Comparison of ENCODE assay signal across 8 cellular contexts in the genomic region with DNA sequence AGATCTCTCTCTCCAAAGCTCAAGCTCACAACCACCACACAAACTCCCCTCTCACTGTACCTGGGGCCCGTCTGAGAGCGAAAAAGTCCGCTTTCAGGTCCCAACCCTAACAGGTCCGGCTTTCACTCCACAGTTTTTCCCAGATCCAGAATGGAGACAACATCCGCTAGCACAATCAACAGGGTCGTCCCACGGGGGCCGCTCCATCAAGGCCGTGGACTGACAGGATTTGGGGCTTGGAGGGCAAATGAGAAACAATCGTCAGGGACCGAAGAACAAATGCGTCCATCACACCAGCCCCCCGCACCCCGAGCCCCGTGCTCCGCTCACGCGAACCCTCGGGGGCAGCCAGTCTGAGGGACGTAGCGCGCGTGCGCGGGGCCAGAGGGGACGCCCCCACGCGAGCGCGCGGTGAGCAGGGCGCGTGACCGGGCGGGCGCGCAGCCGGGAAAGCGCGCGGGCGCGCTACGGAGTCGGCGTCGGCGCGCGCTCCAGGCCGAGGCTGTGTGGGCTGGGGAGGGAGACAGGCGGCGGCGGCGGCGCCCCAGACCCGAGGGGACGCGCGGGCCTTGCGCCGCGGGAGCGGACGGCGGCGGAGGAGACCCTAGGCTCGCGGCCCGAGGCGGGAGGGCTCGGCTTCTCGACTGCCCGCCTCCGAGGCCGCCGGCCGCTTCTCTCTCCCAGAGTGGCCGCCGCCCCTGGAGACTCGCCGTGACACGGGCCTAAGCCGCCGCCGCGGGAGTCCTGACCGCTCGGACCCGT. TPM values are rescaled to one million over a fixed set of nuclear protein-coding genes. Genes with fewer than 3 reads are reported as not detected.
DNase-seq lines count a peak whose midpoint lies in the region; ATAC-seq, FAIRE-seq and TF ChIP-seq lines count a peak whose summit lies in the region.

SLK (plus strand) TSS at position 470 of the 762 bp plus-strand sequence. CDS start 606 bp downstream, outside the sequence.

- peak within 1 kb of the TSS; percentile 54 for H3K27ac ChIP-seq in ACC112 (ENCODE audit: low read depth, low read length)
- peak within 1 kb of the TSS; percentile 96 to 97 for H3K27ac ChIP-seq in kidney (ENCODE audit: low read depth in 2 of 2, low read length in 2 of 2)

- H3K4me1 ChIP-seq in ACC112 (ENCODE audit: control insufficient read depth, insufficient read depth, low read length, unreplicated experiment), result peaks cover 8% of the 10 kb centered on the region
- peaks cover 3 to 14% of the 10 kb centered on the region in 2 donors for H3K4me1 ChIP-seq in kidney (ENCODE audit: control insufficient read depth in 1 of 2, insufficient read depth in 1 of 2, low read depth in 1 of 2, low read length in 2 of 2)

- H3K79me2 ChIP-seq in ACC112 (ENCODE audit: control insufficient read depth, insufficient read depth, low read length, unreplicated experiment), result peaks cover 44% of the 10 kb centered on the region

- no peaks in the 10 kb centered on the region for H3K9me3 ChIP-seq in kidney (ENCODE audit: control insufficient read depth in 1 of 2, low read length in 2 of 2)

- H2AFZ ChIP-seq in ACC112 (ENCODE audit: low read length, unreplicated experiment), result peak within 1 kb of the TSS; percentile 100

- H3K4me3 ChIP-seq in ACC112 (ENCODE audit: low read depth, low read length), result peak within 1 kb of the TSS; percentile 97
- H3K4me3 ChIP-seq in kidney (ENCODE audit: low read length in 2 of 2), result peak within 1 kb of the TSS; percentile 98 to 100

- peak; percentile 74 for TF ChIP-seq POLR2A in GM18526 (IDR thresholded peaks at IDR 0.05; ENCODE audit: extremely low read depth, insufficient read length)

- H3K36me3 ChIP-seq in ACC112 (ENCODE audit: insufficient read depth, low read length) (no peaks in the 10 kb centered on the region), kidney (ENCODE audit: control insufficient read depth in 1 of 2, insufficient read depth in 2 of 2, low read length in 2 of 2) (no peaks in the 10 kb centered on the region)

- no peaks in the 10 kb centered on the region for H3K27me3 ChIP-seq in ACC112 (ENCODE audit: insufficient read depth, low read length)

- ATAC-seq in HG03064 (IDR thresholded peaks at IDR 0.05; ENCODE audit: low read depth, unreplicated experiment), result peak; percentile 76

- intact Hi-C loops in kidney (cut with DNase I), result no loop called here

- no peak for FAIRE-seq in kidney (lab: Jason Lieb, UNC)

- peak; percentile 81 for DNase-seq in NCI-H345 (lab: John Stamatoyannopoulos, UW)
- peak; percentile 89 for DNase-seq in activated CD4-positive, CD25-positive, alpha-beta regulatory T cell treated with anti-CD3 and anti-CD28 coated beads, Interleukin-2, amount 50 U/mL, for 72 hours
- DNase-seq in cerebellar cortex (ENCODE audit: low spot score), result peak; percentile 74
- peak; percentile 93 for DNase-seq in kidney
- DNase-seq in stimulated activated CD4-positive, alpha-beta T cell treated with anti-CD3 and anti-CD28 coated beads, Interleukin-15, amount 100 ng/mL, for 1 hour (ENCODE audit: low read depth in 1 of 2, low spot score in 1 of 2), result peak; percentile 73 to 78

- H3K9ac ChIP-seq in kidney (ENCODE audit: low read length in 2 of 2), result peak within 1 kb of the TSS; percentile 100

- no peak for TF ChIP-seq CTCF in kidney (IDR thresholded peaks at IDR 0.05; ENCODE audit: borderline replicate concordance, extremely low read depth, insufficient read depth)

RNA-seq across cellular contexts. Expression of gene SLK, which starts in this region (rescaled TPM):
- total RNA-seq in kidney, result 45.5 TPM
- polyA plus RNA-seq in kidney (ENCODE audit: insufficient read depth, low read depth, low replicate concordance), result 12.3 TPM

Comparison
In these comparisons a context has a peak if more than half of its experiments do, and no peak if none do; other contexts are left out.
1. Peak in every context shown above with its lines: DNase-seq, ATAC-seq, H3K4me3 ChIP-seq and H3K27ac ChIP-seq.